ENCODE assay signal across 1 cellular context in genomic region chr12:48865441-48866290, GRCh38.
TF ChIP-seq lines count a peak whose summit lies in the region.

Gene RND1, minus strand, starts transcription at chr12:48865870. Its CDS starts 103 bp downstream, at chr12:48865767.

TF ChIP-seq in SK-N-SH, 30 proteins besides CTCF, POLR2A, EP300 and RAD21 (continued from another document):
- TF ChIP-seq SIN3A (IDR thresholded peaks at IDR 0.05; ENCODE audit: borderline replicate concordance, low read depth, low read length) (no peak), CHD2 (IDR thresholded peaks at IDR 0.05; ENCODE audit: low read length, partially characterized antibody) (no peak), FOXM1 (IDR thresholded peaks at IDR 0.05; ENCODE audit: low read depth) (no peak), NRF1 (IDR thresholded peaks at IDR 0.05; ENCODE audit: low read depth, low read length) (no peak), POLR2AphosphoS5 (IDR thresholded peaks at IDR 0.05; ENCODE audit: low read depth, low read length) (peak; percentile 98), FOXJ3 (CRISPR knock-in tag; IDR thresholded peaks at IDR 0.05) (no peak), RXRA (IDR thresholded peaks at IDR 0.05; ENCODE audit: borderline replicate concordance, low read depth) (no peak), USF1 (IDR thresholded peaks at IDR 0.05; ENCODE audit: borderline replicate concordance, low read depth) (no peak), RCOR1 (IDR thresholded peaks at IDR 0.05; ENCODE audit: low read length) (no peak), ZBTB33 (IDR thresholded peaks at IDR 0.05; ENCODE audit: borderline replicate concordance, low read depth) (no peak), ELF1 (IDR thresholded peaks at IDR 0.05) (0 out of 2 replicates have a peak, but pooled peaks have one; percentile 27), GATA2 (CRISPR knock-in tag; IDR thresholded peaks at IDR 0.05) (no peak), FOSL2 (IDR thresholded peaks at IDR 0.05; ENCODE audit: borderline replicate concordance, low read depth) (no peak), TAF1 (IDR thresholded peaks at IDR 0.05; ENCODE audit: borderline replicate concordance, low read depth, low read length) (peak; percentile 86), NFIC (IDR thresholded peaks at IDR 0.05; ENCODE audit: borderline replicate concordance) (no peak), MXI1 (IDR thresholded peaks at IDR 0.05; ENCODE audit: low read depth, low read length) (no peak), JUND (IDR thresholded peaks at IDR 0.05) (no peak), SMC3 (IDR thresholded peaks at IDR 0.05; ENCODE audit: low read depth, low read length) (no peak), YY1 (IDR thresholded peaks at IDR 0.05; ENCODE audit: low read depth) (no peak), PBX3 (IDR thresholded peaks at IDR 0.05) (peak; percentile 93)
